ENCODE assay signal across 35 cellular contexts in genomic region chr4:23577398-23577797, GRCh38.
"Had no signal": no experiment of that assay in that cellular context is flagged by ENCODE, and none has a peak within 500 bp of the region (broad histone marks: within the 10 kb centered on the region; RNA-seq: fewer than 3 reads in every experiment).

No MANE protein-coding gene starts in this region.

- H3K27ac ChIP-seq: KMS-11 had no signal

- H3K36me3 ChIP-seq: MG63 had no signal

- H3K27me3 ChIP-seq: MG63 had no signal

- H3K9me3 ChIP-seq: MG63 had no signal

- H3K9ac ChIP-seq: KMS-11 had no signal

- DNase-seq: Karpas-422, Kasumi-1, MG63, MM.1S, MV-4-11, NCI-H1048, NCI-H1092, NCI-H1092 treated with DMSO at 0.1 percent for 48 hours, NCI-H1105, NCI-H1105 treated with DMSO at 0.1 percent for 48 hours, NCI-H1417, NCI-H1417 treated with DMSO at 0.1 percent for 48 hours, NCI-H1436, NCI-H1436 treated with DMSO at 0.1 percent for 48 hours, NCI-H146, NCI-H1694, NCI-H1694 treated with DMSO at 0.1 percent for 48 hours, NCI-H187, NCI-H187 treated with DMSO at 0.1 percent for 48 hours, NCI-H1930, NCI-H2029, NCI-H2029 treated with DMSO at 0.1 percent for 48 hours, NCI-H2081, NCI-H2081 treated with DMSO at 0.1 percent for 48 hours, NCI-H2107, NCI-H2171, NCI-H2171 treated with DMSO at 0.1 percent for 48 hours, NCI-H2227 treated with DMSO at 0.1 percent for 48 hours, NCI-H226, NCI-H345, NCI-H446, NCI-H446 treated with DMSO at 0.1 percent for 48 hours, NCI-H510A, NCI-H510A treated with DMSO at 0.1 percent for 48 hours had no signal

- H3K4me3 ChIP-seq: MG63 had no signal
